8 cellular contexts compared by ENCODE assay signal in the genomic region with DNA sequence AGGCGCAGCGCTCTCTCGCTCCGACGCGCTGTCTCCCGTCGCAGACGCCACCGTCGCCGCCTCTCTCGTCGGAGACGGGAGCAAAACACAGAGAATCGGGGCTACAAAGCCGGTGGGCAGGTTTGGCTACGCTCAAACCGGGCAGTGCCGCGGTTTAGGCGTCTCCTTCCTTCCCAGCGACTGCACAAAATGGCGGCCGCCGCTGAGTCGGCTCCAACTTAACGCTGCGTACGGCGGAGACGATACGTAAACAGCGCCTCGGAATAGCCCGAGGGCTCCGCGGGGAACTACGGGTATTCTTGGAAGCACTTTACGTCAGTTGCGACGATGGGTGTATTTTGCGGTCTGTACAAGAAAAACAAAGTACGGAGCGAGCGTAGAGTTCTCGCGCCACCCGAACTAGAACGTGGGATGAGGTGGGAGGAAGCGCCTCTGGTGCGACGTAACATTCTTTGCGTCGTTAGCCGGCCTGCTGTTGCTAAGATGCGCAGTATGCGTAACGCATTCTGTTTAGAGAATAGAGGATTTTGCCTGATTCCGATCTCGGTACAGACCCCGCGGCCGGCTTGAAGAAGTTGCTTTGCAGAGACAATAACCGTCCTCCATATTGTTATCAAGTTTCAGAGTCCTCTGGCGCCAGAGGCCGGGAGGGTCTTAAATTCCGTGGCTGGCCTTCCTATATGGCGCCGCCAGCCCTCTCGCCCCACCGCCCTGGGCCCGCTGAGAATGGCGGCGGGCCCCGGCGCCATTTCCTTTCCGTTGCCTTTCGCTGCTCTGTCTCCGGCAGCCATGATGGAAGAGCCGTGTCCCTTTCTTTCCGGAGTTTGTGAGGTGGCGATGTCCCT. TPM values are rescaled to one million over a fixed set of nuclear protein-coding genes. Genes with fewer than 3 reads are reported as not detected.
DNase-seq lines count a peak whose midpoint lies in the region; ATAC-seq, FAIRE-seq and TF ChIP-seq lines count a peak whose summit lies in the region.

A gene (minus strand): TSS at position 194 of the 845 bp plus-strand sequence.

- in situ Hi-C loops in astrocyte of the cerebellum (cut with HindIII; ENCODE audit: low sequenced_read_pairs), result no loop called here

- H3K27me3 ChIP-seq in rectal smooth muscle tissue (ENCODE audit: control insufficient read depth, insufficient read depth, low read length) (no peaks in the 10 kb centered on the region), aorta (ENCODE audit: control insufficient read depth in 1 of 2, insufficient read depth in 2 of 2, low read length in 1 of 2) (no peaks in the 10 kb centered on the region)

- H3K36me3 ChIP-seq in rectal smooth muscle tissue (ENCODE audit: control insufficient read depth, insufficient read depth, low read length), result peaks cover 4% of the 10 kb centered on the region
- no peaks in the 10 kb centered on the region for H3K36me3 ChIP-seq in aorta (ENCODE audit: control insufficient read depth in 1 of 2, insufficient read depth in 2 of 2, low read length in 1 of 2)

- no peak for TF ChIP-seq CTCF in astrocyte of the cerebellum (IDR thresholded peaks at IDR 0.05; ENCODE audit: low read depth, low read length, missing control alignments)

- H3K9me3 ChIP-seq in aorta (ENCODE audit: control insufficient read depth, low read length), result no peaks in the 10 kb centered on the region

- intact Hi-C loops in aorta (cut with DNase I), result loop anchor here (1.0 to 10.0 kb wide), 3 partner anchors 61 to 178 kb away; a partner anchor contains a TSS

- H3K27ac ChIP-seq in rectal smooth muscle tissue (ENCODE audit: low read depth, low read length) (peak within 1 kb of the TSS; percentile 100), aorta (ENCODE audit: low read depth in 1 of 2, low read length in 2 of 2) (peak within 1 kb of the TSS; percentile 93 to 99)

- peak; percentile 76 for DNase-seq in GM18507 (ENCODE audit: extremely low spot score, insufficient read length, low read depth)
- DNase-seq in NCI-H2029 treated with DMSO at 0.1 percent for 48 hours (lab: John Stamatoyannopoulos, UW), result peak; percentile 88
- DNase-seq in T-helper 9 cell, result peak; percentile 89
- peak; percentile 94 for DNase-seq in astrocyte of the cerebellum (ENCODE audit: low read depth)
- DNase-seq in hepatic stellate cell (ENCODE audit: low spot score), result peak; percentile 93
- DNase-seq in aorta, result peak; percentile 95 to 97

- H3K4me3 ChIP-seq in astrocyte of the cerebellum (ENCODE audit: low read depth, low read length) (peak within 1 kb of the TSS; percentile 94), rectal smooth muscle tissue (ENCODE audit: low read length) (peak within 1 kb of the TSS; percentile 96), aorta (ENCODE audit: low read length in 2 of 2) (peak within 1 kb of the TSS; percentile 59 to 76)

- H3K4me1 ChIP-seq in rectal smooth muscle tissue (ENCODE audit: control insufficient read depth, insufficient read depth, low read length) (peaks cover 24% of the 10 kb centered on the region), aorta (ENCODE audit: control insufficient read depth in 1 of 2, insufficient read depth in 2 of 2, low read length in 2 of 2) (no peaks in the 10 kb centered on the region)

- FAIRE-seq in GM18507 (lab: Jason Lieb, UNC), result peak; percentile 98

- ATAC-seq in HG02981 (IDR thresholded peaks at IDR 0.05; ENCODE audit: unreplicated experiment) (peak; percentile 80), aorta (ENCODE audit: low FRiP score) (peak; percentile 97)

- peak within 1 kb of the TSS; percentile 100 for H3K9ac ChIP-seq in rectal smooth muscle tissue (ENCODE audit: low read length)

- 1% methylated on average over 79 to 83 of the region's 83 CpGs for WGBS in aorta, 2 donors

RNA-seq across cellular contexts. Expression of the gene that starts here (rescaled TPM):
- 100 to 1,000 TPM; 377 to 555 TPM for total RNA-seq in aorta
- polyA plus RNA-seq in aorta, result 100 to 1,000 TPM in 1 of 2 donors, 10 to 100 TPM in 1; 50.0 to 355 TPM

Comparison
In these comparisons a context has a peak if more than half of its experiments do, and no peak if none do; other contexts are left out.
1. Peak in every context shown above with its lines: DNase-seq, ATAC-seq, H3K4me3 ChIP-seq and H3K27ac ChIP-seq.